In the genomic region with DNA sequence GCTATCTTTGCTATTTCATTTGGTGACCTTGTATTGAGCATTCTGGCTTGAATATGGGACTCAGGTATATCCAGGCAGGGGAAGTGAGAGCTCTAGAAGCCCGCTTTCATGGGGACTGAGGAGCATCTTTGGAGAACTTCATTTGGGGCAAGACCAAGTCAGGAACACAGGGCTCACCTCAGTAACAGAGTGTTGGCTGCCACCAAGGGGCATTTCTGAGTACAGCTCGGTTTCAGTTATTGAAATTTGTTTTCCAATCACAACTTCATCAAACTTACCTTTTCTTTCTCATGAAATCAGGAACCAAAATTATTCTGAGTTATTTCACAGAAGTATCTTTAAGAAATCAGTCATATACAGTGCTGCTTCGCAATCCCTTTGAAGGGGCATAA, we compare ENCODE assay signal across 16 cellular contexts.
A peak's percentile ranks its signal among the peaks of the same experiment; 100 is the strongest.
DNase-seq lines count a peak whose midpoint lies in the region; ATAC-seq and TF ChIP-seq lines count a peak whose summit lies in the region.
"Had no signal": no experiment of that assay in that cellular context is flagged by ENCODE, and none has a peak within 500 bp of the region (broad histone marks: within the 10 kb centered on the region; RNA-seq: fewer than 3 reads in every experiment).

No MANE protein-coding gene starts in this region.

- no peak overlapping the region for H3K4me3 Mint-ChIP-seq in progenitor cell of endocrine pancreas (ENCODE audit: low read depth)
- no peak overlapping the region for H3K4me3 Mint-ChIP-seq in effector memory CD8-positive, alpha-beta T cell
- H3K4me3 Mint-ChIP-seq: activated T-cell treated with anti-CD3 and anti-CD28 coated beads, Interleukin-2, amount 50 U/mL, for 72 hours had no signal

- peaks cover 18% of the 10 kb centered on the region for H3K27me3 Mint-ChIP-seq in progenitor cell of endocrine pancreas
- no peaks in the 10 kb centered on the region for H3K27me3 Mint-ChIP-seq in effector memory CD8-positive, alpha-beta T cell

- no peaks in the 10 kb centered on the region for H3K36me3 Mint-ChIP-seq in progenitor cell of endocrine pancreas (ENCODE audit: insufficient read depth)
- H3K36me3 Mint-ChIP-seq in effector memory CD8-positive, alpha-beta T cell (ENCODE audit: insufficient read depth) = no peaks in the 10 kb centered on the region

- H3K27ac Mint-ChIP-seq in progenitor cell of endocrine pancreas = no peak overlapping the region
- no peak overlapping the region for H3K27ac Mint-ChIP-seq in effector memory CD8-positive, alpha-beta T cell
- H3K27ac Mint-ChIP-seq: activated T-cell treated with anti-CD3 and anti-CD28 coated beads, Interleukin-2, amount 50 U/mL, for 72 hours had no signal

- TF ChIP-seq CTCF in fibroblast of mammary gland (conservative IDR thresholded peaks at IDR 0.05; ENCODE audit: control insufficient read depth, insufficient read depth, low read depth, low read length) (peak; percentile 32), progenitor cell of endocrine pancreas (IDR thresholded peaks at IDR 0.05; ENCODE audit: unreplicated experiment) (peak; percentile 23)

- DNase-seq in ELR (ENCODE audit: low read depth) (peak; percentile 13), RPMI8226 (peak; percentile 32), fibroblast of mammary gland (ENCODE audit: low read depth) (peak; percentile 20), progenitor cell of endocrine pancreas (ENCODE audit: low spot score, unreplicated experiment) (no peak)
- no peak for DNase-seq in effector memory CD8-positive, alpha-beta T cell
- DNase-seq in stimulated activated CD4-positive, alpha-beta T cell treated with anti-CD3 and anti-CD28 coated beads, Interleukin-4, amount 100 ng/mL, for 1 hour = no peak
- DNase-seq: activated T-cell treated with anti-CD3 and anti-CD28 coated beads, Interleukin-2, amount 50 U/mL, for 72 hours; kidney; NCI-H345; nucleus accumbens; stimulated activated CD4-positive, alpha-beta T cell treated with anti-CD3 and anti-CD28 coated beads, Interleukin-4, amount 100 ng/mL, for 24 hours; stomach had no signal

- peaks cover 6% of the 10 kb centered on the region for H3K9me3 Mint-ChIP-seq in progenitor cell of endocrine pancreas (ENCODE audit: low read depth)
- peaks cover 2 to 8% of the 10 kb centered on the region in 2 donors for H3K9me3 Mint-ChIP-seq in effector memory CD8-positive, alpha-beta T cell

- no peak for ATAC-seq in effector memory CD8-positive, alpha-beta T cell (replicated peaks)
- ATAC-seq in GM19395 (IDR thresholded peaks at IDR 0.05; ENCODE audit: unreplicated experiment) (no peak), GM18870 (IDR thresholded peaks at IDR 0.05; ENCODE audit: unreplicated experiment) (no peak)
- ATAC-seq: activated CD4-positive, CD25-positive, alpha-beta regulatory T cell treated with anti-CD3 and anti-CD28 coated beads, Interleukin-2, amount 50 U/mL, for 24 hours; activated T-cell treated with anti-CD3 and anti-CD28 coated beads, Interleukin-2, amount 50 U/mL, for 72 hours had no signal

- peaks cover 2% of the 10 kb centered on the region for H3K4me1 Mint-ChIP-seq in progenitor cell of endocrine pancreas (ENCODE audit: low read depth)
- no peaks in the 10 kb centered on the region for H3K4me1 Mint-ChIP-seq in effector memory CD8-positive, alpha-beta T cell (ENCODE audit: low read depth in 2 of 2)

- no peak overlapping the region for H3K4me3 ChIP-seq in fibroblast of mammary gland (ENCODE audit: control insufficient read depth, low read depth, low read length)
- H3K4me3 ChIP-seq: SJSA1, stomach had no signal

Comparison
In these comparisons a context has a peak if more than half of its experiments do, and no peak if none do; other contexts are left out.
1. DNase-seq: peak in ELR (single experiment), RPMI8226 (single experiment) and fibroblast of mammary gland (single experiment); none in progenitor cell of endocrine pancreas (single experiment), effector memory CD8-positive, alpha-beta T cell (0 of 3) and stimulated activated CD4-positive, alpha-beta T cell treated with anti-CD3 and anti-CD28 coated beads, Interleukin-4, amount 100 ng/mL, for 1 hour (single experiment).